In the genomic region with DNA sequence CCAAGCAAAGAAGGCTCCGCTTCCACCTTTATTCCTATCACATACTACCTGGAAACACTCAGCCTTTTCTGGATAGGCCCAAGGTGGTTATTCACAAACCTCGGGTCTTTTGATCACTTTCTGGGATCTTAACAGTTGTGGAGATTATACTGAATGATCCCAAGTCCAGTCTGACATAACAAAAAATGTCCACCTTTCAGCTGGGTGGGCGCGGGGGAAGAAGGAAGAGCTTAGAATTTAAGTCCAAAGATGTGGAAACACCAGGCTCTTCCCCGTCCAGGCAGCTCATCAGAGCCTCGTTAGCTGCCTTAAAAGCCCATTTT, we compare ENCODE assay signal across 1 cellular context.
TF ChIP-seq lines count a peak whose summit lies in the region.

No MANE protein-coding gene starts in this region.

TF ChIP-seq in liver, 16 proteins besides CTCF, POLR2A, EP300 and RAD21 (continued from another document):
- TF ChIP-seq, protein P1, sequence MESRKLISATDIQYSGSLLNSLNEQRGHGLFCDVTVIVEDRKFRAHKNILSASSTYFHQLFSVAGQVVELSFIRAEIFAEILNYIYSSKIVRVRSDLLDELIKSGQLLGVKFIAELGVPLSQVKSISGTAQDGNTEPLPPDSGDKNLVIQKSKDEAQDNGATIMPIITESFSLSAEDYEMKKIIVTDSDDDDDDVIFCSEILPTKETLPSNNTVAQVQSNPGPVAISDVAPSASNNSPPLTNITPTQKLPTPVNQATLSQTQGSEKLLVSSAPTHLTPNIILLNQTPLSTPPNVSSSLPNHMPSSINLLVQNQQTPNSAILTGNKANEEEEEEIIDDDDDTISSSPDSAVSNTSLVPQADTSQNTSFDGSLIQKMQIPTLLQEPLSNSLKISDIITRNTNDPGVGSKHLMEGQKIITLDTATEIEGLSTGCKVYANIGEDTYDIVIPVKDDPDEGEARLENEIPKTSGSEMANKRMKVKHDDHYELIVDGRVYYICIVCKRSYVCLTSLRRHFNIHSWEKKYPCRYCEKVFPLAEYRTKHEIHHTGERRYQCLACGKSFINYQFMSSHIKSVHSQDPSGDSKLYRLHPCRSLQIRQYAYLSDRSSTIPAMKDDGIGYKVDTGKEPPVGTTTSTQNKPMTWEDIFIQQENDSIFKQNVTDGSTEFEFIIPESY (IDR thresholded peaks at IDR 0.05), result no peak
- TF ChIP-seq GABPA (IDR thresholded peaks at IDR 0.05 in 1 of 2, conservative IDR thresholded peaks at IDR 0.05 in 1 of 2) (no peak), HNF4G (IDR thresholded peaks at IDR 0.05) (no peak), JUND (IDR thresholded peaks at IDR 0.05) (no peak), TAF1 (conservative IDR thresholded peaks at IDR 0.05) (no peak)
